Comparison of ENCODE assay signal across 25 cellular contexts in genomic region chr14:91294153-91294552, GRCh38. TPM values are rescaled to one million over a fixed set of nuclear protein-coding genes. Genes with fewer than 3 reads are reported as not detected.
DNase-seq lines count a peak whose midpoint lies in the region; ATAC-seq, FAIRE-seq and TF ChIP-seq lines count a peak whose summit lies in the region.
"Had no signal": no experiment of that assay in that cellular context is flagged by ENCODE, and none has a peak within 500 bp of the region (broad histone marks: within the 10 kb centered on the region; RNA-seq: fewer than 3 reads in every experiment).

No MANE protein-coding gene starts in this region.

- H3K9ac ChIP-seq in kidney (ENCODE audit: low read length in 2 of 2) = no peak overlapping the region
- H3K9ac ChIP-seq: parathyroid adenoma had no signal

- H3K4me1 Mint-ChIP-seq in stimulated activated naive CD8-positive, alpha-beta T cell treated with anti-CD3 and anti-CD28 coated beads, Interleukin-15, Interleukin-2, amounts not matched to agents 100 ng/mL and 50 ng/mL, for 24 hours (ENCODE audit: low read depth) = peaks cover 12% of the 10 kb centered on the region
- peaks cover 47% of the 10 kb centered on the region for H3K4me1 Mint-ChIP-seq in stimulated activated naive CD8-positive, alpha-beta T cell treated with anti-CD3 and anti-CD28 coated beads, Interleukin-15, amount 100 ng/mL, for 72 hours
- H3K4me1 Mint-ChIP-seq in activated naive CD8-positive, alpha-beta T cell treated with anti-CD3 and anti-CD28 coated beads for 36 hours = peaks cover 17% of the 10 kb centered on the region
- H3K4me1 Mint-ChIP-seq: CD14-positive monocyte, H9, memory B cell, nephron had no signal

- no peaks in the 10 kb centered on the region for H3K9me3 Mint-ChIP-seq in stimulated activated naive CD8-positive, alpha-beta T cell treated with anti-CD3 and anti-CD28 coated beads, Interleukin-15, Interleukin-2, amounts not matched to agents 100 ng/mL and 50 ng/mL, for 24 hours
- no peaks in the 10 kb centered on the region for H3K9me3 Mint-ChIP-seq in stimulated activated naive CD8-positive, alpha-beta T cell treated with anti-CD3 and anti-CD28 coated beads, Interleukin-15, amount 100 ng/mL, for 72 hours
- H3K9me3 Mint-ChIP-seq in activated naive CD8-positive, alpha-beta T cell treated with anti-CD3 and anti-CD28 coated beads for 36 hours = no peaks in the 10 kb centered on the region
- H3K9me3 Mint-ChIP-seq: H9, memory B cell, nephron had no signal

- H3K4me3 ChIP-seq in kidney (ENCODE audit: low read length in 2 of 2) = no peak overlapping the region
- H3K4me3 ChIP-seq: body of pancreas, gastrocnemius medialis had no signal

- no peak for FAIRE-seq in kidney (lab: Jason Lieb, UNC)
- FAIRE-seq: urothelium cell line had no signal

- no peak for ATAC-seq in stimulated activated naive CD8-positive, alpha-beta T cell treated with anti-CD3 and anti-CD28 coated beads, Interleukin-15, amount 100 ng/mL, for 72 hours
- no peak for ATAC-seq in HG02840 (IDR thresholded peaks at IDR 0.05; ENCODE audit: low FRiP score, unreplicated experiment)
- ATAC-seq: body of pancreas, gastrocnemius medialis, sciatic nerve had no signal

- no peaks in the 10 kb centered on the region for H3K9me3 ChIP-seq in kidney (ENCODE audit: control insufficient read depth in 1 of 2, low read length in 2 of 2)
- H3K9me3 ChIP-seq: body of pancreas, gastrocnemius medialis had no signal

- no peak overlapping the region for H3K4me3 Mint-ChIP-seq in stimulated activated naive CD8-positive, alpha-beta T cell treated with anti-CD3 and anti-CD28 coated beads, Interleukin-15, Interleukin-2, amounts not matched to agents 100 ng/mL and 50 ng/mL, for 24 hours
- no peak overlapping the region for H3K4me3 Mint-ChIP-seq in stimulated activated naive CD8-positive, alpha-beta T cell treated with anti-CD3 and anti-CD28 coated beads, Interleukin-15, amount 100 ng/mL, for 72 hours
- H3K4me3 Mint-ChIP-seq in activated naive CD8-positive, alpha-beta T cell treated with anti-CD3 and anti-CD28 coated beads for 36 hours = no peak overlapping the region
- H3K4me3 Mint-ChIP-seq: CD14-positive monocyte, H9, memory B cell, nephron had no signal

- peaks cover 84% of the 10 kb centered on the region for H3K36me3 Mint-ChIP-seq in stimulated activated naive CD8-positive, alpha-beta T cell treated with anti-CD3 and anti-CD28 coated beads, Interleukin-15, Interleukin-2, amounts not matched to agents 100 ng/mL and 50 ng/mL, for 24 hours (ENCODE audit: low read depth)
- H3K36me3 Mint-ChIP-seq in activated naive CD8-positive, alpha-beta T cell treated with anti-CD3 and anti-CD28 coated beads for 36 hours = peaks cover 35% of the 10 kb centered on the region

- no peaks in the 10 kb centered on the region for H3K27me3 Mint-ChIP-seq in stimulated activated naive CD8-positive, alpha-beta T cell treated with anti-CD3 and anti-CD28 coated beads, Interleukin-15, Interleukin-2, amounts not matched to agents 100 ng/mL and 50 ng/mL, for 24 hours
- H3K27me3 Mint-ChIP-seq in stimulated activated naive CD8-positive, alpha-beta T cell treated with anti-CD3 and anti-CD28 coated beads, Interleukin-15, amount 100 ng/mL, for 72 hours = no peaks in the 10 kb centered on the region
- no peaks in the 10 kb centered on the region for H3K27me3 Mint-ChIP-seq in activated naive CD8-positive, alpha-beta T cell treated with anti-CD3 and anti-CD28 coated beads for 36 hours
- H3K27me3 Mint-ChIP-seq: memory B cell had no signal

- no peak overlapping the region for H3K27ac ChIP-seq in kidney (ENCODE audit: low read depth in 2 of 2, low read length in 2 of 2)
- H3K27ac ChIP-seq: body of pancreas, parathyroid adenoma had no signal

- TF ChIP-seq CTCF in kidney (IDR thresholded peaks at IDR 0.05; ENCODE audit: borderline replicate concordance, extremely low read depth, insufficient read depth) = no peak

- intact Hi-C loops in kidney (cut with DNase I) = loop anchor here (10.0 kb wide), 1 partner anchor 389 kb away; no protein-coding TSS in a partner anchor

- peaks cover 0 to 2% of the 10 kb centered on the region in 2 donors for H3K4me1 ChIP-seq in kidney (ENCODE audit: control insufficient read depth in 1 of 2, insufficient read depth in 1 of 2, low read depth in 1 of 2, low read length in 2 of 2)
- H3K4me1 ChIP-seq: body of pancreas, gastrocnemius medialis had no signal

- DNase-seq in stimulated activated naive CD8-positive, alpha-beta T cell treated with anti-CD3 and anti-CD28 coated beads, Interleukin-15, amount 100 ng/mL, for 72 hours = no peak
- no peak for DNase-seq in activated naive CD8-positive, alpha-beta T cell treated with anti-CD3 and anti-CD28 coated beads for 36 hours
- DNase-seq in kidney (peak; percentile 41), midbrain (lab: John Stamatoyannopoulos, UW) (no peak), OCI-M1 (lab: John Stamatoyannopoulos, UW) (no peak)
- DNase-seq: body of pancreas; DMS153; effector CD8-positive, alpha-beta T cell; H9; IMR-90; NCI-H2081 treated with DMSO at 0.1 percent for 48 hours; NCI-H446; SHP77 treated with DMSO at 0.1 percent for 48 hours; stimulated activated CD4-positive, alpha-beta T cell treated with anti-CD3 and anti-CD28 coated beads, Interleukin-15, amount 100 ng/mL, for 24 hours; substantia nigra; T-helper 1 cell had no signal

- peak overlapping the region; percentile 64 for H3K27ac Mint-ChIP-seq in stimulated activated naive CD8-positive, alpha-beta T cell treated with anti-CD3 and anti-CD28 coated beads, Interleukin-15, Interleukin-2, amounts not matched to agents 100 ng/mL and 50 ng/mL, for 24 hours
- H3K27ac Mint-ChIP-seq in stimulated activated naive CD8-positive, alpha-beta T cell treated with anti-CD3 and anti-CD28 coated beads, Interleukin-15, amount 100 ng/mL, for 72 hours = peak overlapping the region in 1 of 2 donors; percentile 78
- peak overlapping the region; percentile 74 for H3K27ac Mint-ChIP-seq in activated naive CD8-positive, alpha-beta T cell treated with anti-CD3 and anti-CD28 coated beads for 36 hours
- H3K27ac Mint-ChIP-seq: nephron had no signal

- H3K36me3 ChIP-seq in kidney (ENCODE audit: control insufficient read depth in 1 of 2, insufficient read depth in 2 of 2, low read length in 2 of 2) = peaks cover 9 to 13% of the 10 kb centered on the region in 2 donors
- H3K36me3 ChIP-seq: gastrocnemius medialis had no signal

RNA-seq across cellular contexts. Expression of gene GPR68, which starts 49.6 kb away (rescaled TPM):
- total RNA-seq in activated naive CD8-positive, alpha-beta T cell treated with anti-CD3 and anti-CD28 coated beads for 36 hours = 10 to 100 TPM; 14.0 to 14.4 TPM
- total RNA-seq in kidney = 1.7 TPM
- polyA plus RNA-seq in kidney (ENCODE audit: insufficient read depth, low read depth, low replicate concordance) = 0.82 TPM
